ENCODE assay signal across 31 cellular contexts in the genomic region with DNA sequence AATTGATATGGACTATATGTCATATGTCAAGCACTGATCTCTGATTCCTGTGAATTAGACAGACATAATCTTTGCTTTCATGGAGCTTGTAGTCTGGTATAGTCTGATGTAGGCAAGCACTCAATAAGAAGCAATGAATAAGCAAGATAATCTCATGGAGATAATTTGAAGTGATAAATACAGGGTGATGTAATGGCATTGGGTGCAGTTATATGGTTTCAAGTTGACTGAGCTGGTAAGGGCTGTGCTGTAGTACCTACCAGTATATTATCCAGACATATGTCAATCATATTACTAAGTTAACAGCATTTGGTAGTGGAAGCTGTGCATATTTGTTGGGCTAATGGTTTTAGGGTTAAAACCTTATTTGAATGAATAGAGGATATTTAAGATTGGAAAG.
"Had no signal": no experiment of that assay in that cellular context is flagged by ENCODE, and none has a peak within 500 bp of the region (broad histone marks: within the 10 kb centered on the region; RNA-seq: fewer than 3 reads in every experiment).

No MANE protein-coding gene starts in this region.

- DNase-seq: activated CD4-positive, alpha-beta memory T cell treated with anti-CD3 and anti-CD28 coated beads for 36 hours; activated CD4-positive, alpha-beta T cell treated with anti-CD3 and anti-CD28 coated beads for 36 hours; activated CD4-positive, alpha-beta T cell treated with anti-CD3 and anti-CD28 coated beads, Interleukin-2, amount 10 ng/mL, durations not matched to agents 24 days and 14 days; activated CD4-positive, CD25-positive, alpha-beta regulatory T cell; activated CD4-positive, CD25-positive, alpha-beta regulatory T cell treated with anti-CD3 and anti-CD28 coated beads, Interleukin-2, amount 50 U/mL, for 72 hours; activated CD8-positive, alpha-beta memory T cell treated with anti-CD3 and anti-CD28 coated beads, Interleukin-2, amount 10 ng/mL, durations not matched to agents 7 days and 5 days; activated CD8-positive, alpha-beta memory T cell treated with anti-CD3 and anti-CD28 coated beads, Interleukin-2, amount 50 U/mL, for 4 hours; activated CD8-positive, alpha-beta T cell treated with anti-CD3 and anti-CD28 coated beads, Interleukin-2, amount 10 ng/mL, durations not matched to agents 7 days and 5 days; activated effector memory CD4-positive, alpha-beta T cell treated with anti-CD3 and anti-CD28 coated beads, Interleukin-2, amount 50 U/mL, for 16 hours; activated naive CD4-positive, alpha-beta T cell treated with anti-CD3 and anti-CD28 coated beads for 36 hours; activated naive CD8-positive, alpha-beta T cell treated with anti-CD3 and anti-CD28 coated beads for 36 hours; activated naive CD8-positive, alpha-beta T cell treated with anti-CD3 and anti-CD28 coated beads, Interleukin-2, amount 50 U/mL, for 24 hours; activated T-cell treated with anti-CD3 and anti-CD28 coated beads, Interleukin-2, amount 50 U/mL, for 1 hour; activated T-cell treated with anti-CD3 and anti-CD28 coated beads, Interleukin-2, amount 50 U/mL, for 48 hours; adrenal gland; amygdala; aorta; body of pancreas; caudate nucleus; cortex of kidney; dermis blood vessel endothelial cell; effector CD4-positive, alpha-beta T cell; effector memory CD8-positive, alpha-beta T cell; erythroblast; foreskin keratinocyte; gastrocnemius medialis; glutamatergic neuron; heart left ventricle; T-helper 2 cell had no signal

- H3K27me3 ChIP-seq: adrenal gland, body of pancreas, esophagus muscularis mucosa, gastrocnemius medialis, heart left ventricle had no signal

- H3K9me3 ChIP-seq: adrenal gland, body of pancreas, esophagus muscularis mucosa, gastrocnemius medialis, heart left ventricle had no signal

- ATAC-seq: activated CD4-positive, alpha-beta T cell treated with anti-CD3 and anti-CD28 coated beads for 36 hours; activated CD8-positive, alpha-beta memory T cell treated with anti-CD3 and anti-CD28 coated beads, Interleukin-2, amount 10 ng/mL, durations not matched to agents 7 days and 5 days; activated CD8-positive, alpha-beta T cell treated with anti-CD3 and anti-CD28 coated beads, Interleukin-2, amount 10 ng/mL, durations not matched to agents 7 days and 5 days; activated naive CD8-positive, alpha-beta T cell treated with anti-CD3 and anti-CD28 coated beads, Interleukin-2, amount 50 U/mL, for 24 hours; body of pancreas; effector memory CD8-positive, alpha-beta T cell; foreskin keratinocyte; gastrocnemius medialis; heart left ventricle had no signal

- H3K4me1 ChIP-seq: adrenal gland, body of pancreas, foreskin keratinocyte, gastrocnemius medialis, heart left ventricle had no signal

- FAIRE-seq: colon had no signal

- H3K27ac ChIP-seq: adrenal gland, body of pancreas, esophagus muscularis mucosa, foreskin keratinocyte, gastrocnemius medialis, heart left ventricle had no signal

- H3K36me3 ChIP-seq: adrenal gland, esophagus muscularis mucosa, gastrocnemius medialis, heart left ventricle had no signal

- H3K4me3 ChIP-seq: adrenal gland, body of pancreas, esophagus muscularis mucosa, gastrocnemius medialis, heart left ventricle had no signal
